18 cellular contexts compared by ENCODE assay signal in genomic region chr19:18698321-18699167, GRCh38. TPM values are rescaled to one million over a fixed set of nuclear protein-coding genes. Genes with fewer than 3 reads are reported as not detected.
DNase-seq lines count a peak whose midpoint lies in the region; ATAC-seq, FAIRE-seq and TF ChIP-seq lines count a peak whose summit lies in the region.
"Had no signal": no experiment of that assay in that cellular context is flagged by ENCODE, and none has a peak within 500 bp of the region (broad histone marks: within the 10 kb centered on the region; RNA-seq: fewer than 3 reads in every experiment).

No MANE protein-coding gene starts in this region.

- no peak overlapping the region for H3K18ac ChIP-seq in trophoblast cell (ENCODE audit: low read length)

- no peak overlapping the region for H3K4ac ChIP-seq in trophoblast cell (ENCODE audit: low read depth, low read length)

- ATAC-seq in HG03439 (IDR thresholded peaks at IDR 0.05; ENCODE audit: unreplicated experiment): no peak
- ATAC-seq: activated naive CD4-positive, alpha-beta T cell treated with anti-CD3 and anti-CD28 coated beads, Interleukin-2, amount 50 U/mL, for 72 hours had no signal

- peaks cover 10% of the 10 kb centered on the region for H3K27me3 Mint-ChIP-seq in nephron progenitor cell (ENCODE audit: low read depth, poor library complexity)

- peak; percentile 79 for FAIRE-seq in bronchial epithelial cell (lab: Jason Lieb, UNC)
- FAIRE-seq: D721Med had no signal

- H4K8ac ChIP-seq in trophoblast cell (ENCODE audit: low read depth, low read length): no peak overlapping the region

- H2BK12ac ChIP-seq in trophoblast cell (ENCODE audit: low read length): no peak overlapping the region

- H2AK5ac ChIP-seq in trophoblast cell (ENCODE audit: low read length): no peak overlapping the region

- no peak overlapping the region for H3K14ac ChIP-seq in trophoblast cell (ENCODE audit: low read length)

- H3K4me1 Mint-ChIP-seq in nephron progenitor cell: peaks cover 21% of the 10 kb centered on the region

- H2AFZ ChIP-seq in trophoblast cell (ENCODE audit: insufficient read depth, low read length, poor library complexity): no peak overlapping the region

- no CpG with 5 or more reads among the region's 18 CpGs for WGBS in trophoblast cell (ENCODE audit: extremely low coverage, insufficient coverage, insufficient read length)
- WGBS in sigmoid colon, 2 donors: 74 to 88% methylated on average over 18 of the region's 18 CpGs

- no peak overlapping the region for H3K23ac ChIP-seq in trophoblast cell (ENCODE audit: low read length)

- peak; percentile 69 for DNase-seq in NCI-H748 (lab: John Stamatoyannopoulos, UW; ENCODE audit: unreplicated experiment)
- DNase-seq in NCI-H748 treated with DMSO at 0.1 percent for 48 hours (lab: John Stamatoyannopoulos, UW): no peak
- peak; percentile 69 for DNase-seq in NCI-H146 (lab: John Stamatoyannopoulos, UW)
- DNase-seq in bronchial epithelial cell (ENCODE audit: low read depth): no peak
- DNase-seq in trophoblast cell: no peak
- no peak for DNase-seq in nephron progenitor cell
- no peak for DNase-seq in sigmoid colon
- DNase-seq: activated CD4-positive, alpha-beta T cell treated with anti-CD3 and anti-CD28 coated beads for 4 hours; brain microvascular endothelial cell; hippocampal formation; Karpas-422; kidney glomerular epithelial cell; NCI-H524 treated with DMSO at 0.1 percent for 48 hours had no signal

- H3K9me3 Mint-ChIP-seq in nephron progenitor cell: no peaks in the 10 kb centered on the region
- H3K9me3 Mint-ChIP-seq: activated naive CD4-positive, alpha-beta T cell treated with anti-CD3 and anti-CD28 coated beads, Interleukin-2, amount 50 U/mL, for 72 hours had no signal

- no peaks in the 10 kb centered on the region for H3K79me1 ChIP-seq in trophoblast cell (ENCODE audit: low read length)

- H3K27ac Mint-ChIP-seq in nephron progenitor cell: no peak overlapping the region

- peaks cover 6% of the 10 kb centered on the region for H3K9me3 ChIP-seq in trophoblast cell (ENCODE audit: insufficient read depth, low read depth, low read length)
- H3K9me3 ChIP-seq in sigmoid colon: no peaks in the 10 kb centered on the region
- H3K9me3 ChIP-seq: stomach, vagina had no signal

- H3K4me3 ChIP-seq in bronchial epithelial cell (ENCODE audit: low read depth, low read length): no peak overlapping the region
- H3K4me3 ChIP-seq in trophoblast cell (ENCODE audit: low read depth, low read length): no peak overlapping the region
- H3K4me3 ChIP-seq in sigmoid colon: no peak overlapping the region
- H3K4me3 ChIP-seq: stomach, vagina had no signal

- no peak overlapping the region for H2BK5ac ChIP-seq in trophoblast cell (ENCODE audit: low read depth, low read length, poor library complexity)

- TF ChIP-seq EP300 in sigmoid colon (IDR thresholded peaks at IDR 0.05): no peak

- no peaks in the 10 kb centered on the region for H3K36me3 ChIP-seq in bronchial epithelial cell (ENCODE audit: control insufficient read depth, insufficient read depth, low read length)
- no peaks in the 10 kb centered on the region for H3K36me3 ChIP-seq in trophoblast cell (ENCODE audit: control insufficient read depth in 1 of 2, insufficient read depth in 2 of 2, low read length in 2 of 2)
- H3K36me3 ChIP-seq in sigmoid colon: no peaks in the 10 kb centered on the region
- H3K36me3 ChIP-seq: brain microvascular endothelial cell, stomach, vagina had no signal

- no peak overlapping the region for H4K12ac ChIP-seq in trophoblast cell (ENCODE audit: low read depth, low read length)

- no peak overlapping the region for H4K91ac ChIP-seq in trophoblast cell (ENCODE audit: low read depth, low read length)

- H3K4me1 ChIP-seq in trophoblast cell (ENCODE audit: control insufficient read depth in 1 of 2, insufficient read depth in 2 of 2, low read length in 2 of 2): peaks cover 0 to 5% of the 10 kb centered on the region in 2 experiments
- H3K4me1 ChIP-seq in sigmoid colon: peaks cover 0 to 31% (median 24%) of the 10 kb centered on the region in 4 donors

- H3K4me3 Mint-ChIP-seq in nephron progenitor cell: no peak overlapping the region

- no peak overlapping the region for H3K4me2 ChIP-seq in trophoblast cell (ENCODE audit: low read length)

- intact Hi-C loops in sigmoid colon (cut with DNase I): no loop called here

- H3K36me3 Mint-ChIP-seq in nephron progenitor cell (ENCODE audit: low read depth): no peaks in the 10 kb centered on the region
- H3K36me3 Mint-ChIP-seq: activated naive CD4-positive, alpha-beta T cell treated with anti-CD3 and anti-CD28 coated beads, Interleukin-2, amount 50 U/mL, for 72 hours had no signal

- no peak for TF ChIP-seq CTCF in bronchial epithelial cell (IDR thresholded peaks at IDR 0.05; ENCODE audit: insufficient read depth, low read length, severe bottlenecking)
- no peak for TF ChIP-seq CTCF in nephron progenitor cell (IDR thresholded peaks at IDR 0.05)
- no peak for TF ChIP-seq CTCF in sigmoid colon (IDR thresholded peaks at IDR 0.05)

- no peak overlapping the region for H3K27ac ChIP-seq in trophoblast cell (ENCODE audit: low read depth, low read length)
- no peak overlapping the region for H3K27ac ChIP-seq in sigmoid colon
- H3K27ac ChIP-seq: brain microvascular endothelial cell, vagina had no signal

- H3K9ac ChIP-seq in trophoblast cell (ENCODE audit: low read length): peak overlapping the region; percentile 7

- no peak for TF ChIP-seq POLR2A in sigmoid colon (IDR thresholded peaks at IDR 0.05)

- H3K27me3 ChIP-seq in bronchial epithelial cell (ENCODE audit: control insufficient read depth, insufficient read depth, low read length) (no peaks in the 10 kb centered on the region), trophoblast cell (ENCODE audit: insufficient read depth, low read length) (no peaks in the 10 kb centered on the region), sigmoid colon (no peaks in the 10 kb centered on the region)
- H3K27me3 ChIP-seq: brain microvascular endothelial cell, stomach, vagina had no signal

- no peak overlapping the region for H2BK120ac ChIP-seq in trophoblast cell (ENCODE audit: insufficient read depth, low read length, poor library complexity)

- no peaks in the 10 kb centered on the region for H3K79me2 ChIP-seq in trophoblast cell (ENCODE audit: control insufficient read depth, insufficient read depth, low read length, poor library complexity)

RNA-seq across cellular contexts. Expression of gene CRTC1, which starts 15.1 kb away (rescaled TPM):
- total RNA-seq in bronchial epithelial cell (0.79 and 1.3 TPM in 2 replicates), sigmoid colon (1 to 10 TPM; 2.5 to 7.2 (median 4.6) TPM)
- 10.0 and 10.2 TPM in 2 replicates for polyA plus RNA-seq in trophoblast cell (2013)
- 1 to 10 TPM; 2.8 to 8.9 (median 3.6) TPM for polyA plus RNA-seq in sigmoid colon

Comparison
In these comparisons a context has a peak if more than half of its experiments do, and no peak if none do; other contexts are left out.
1. DNase-seq: peak in NCI-H748 (single experiment) and NCI-H146 (single experiment); none in NCI-H748 treated with DMSO at 0.1 percent for 48 hours (single experiment), bronchial epithelial cell (single experiment), trophoblast cell (0 of 2), nephron progenitor cell (single experiment) and sigmoid colon (single experiment).